8 cellular contexts compared by ENCODE assay signal in genomic region chr6:31829633-31830492, GRCh38. TPM values are rescaled to one million over a fixed set of nuclear protein-coding genes. Genes with fewer than 3 reads are reported as not detected.
DNase-seq lines count a peak whose midpoint lies in the region; ATAC-seq and TF ChIP-seq lines count a peak whose summit lies in the region.

No MANE protein-coding gene starts in this region.

- H3K36me3 ChIP-seq in A673 (ENCODE audit: insufficient read depth, low read length, poor library complexity, severe bottlenecking) (no peaks in the 10 kb centered on the region), GM06990 (ENCODE audit: control insufficient read depth, insufficient read depth, low read length) (no peaks in the 10 kb centered on the region)

- POLR2A ChIA-PET in A673 (lab: Charles Lee; ENCODE audit: low non-redundant PET) = interaction anchor here (0.5 kb wide), 1 partner anchor 164 kb away, joined by 4 read pairs; the partner anchor contains the start of gene CSNK2B

- H3K9me3 ChIP-seq in A673 (ENCODE audit: low read depth, low read length, poor library complexity, severe bottlenecking) = no peaks in the 10 kb centered on the region

- peaks cover 13% of the 10 kb centered on the region for H3K4me1 ChIP-seq in A673 (ENCODE audit: insufficient read depth, low read length, poor library complexity, severe bottlenecking)

- BruUV-seq in A673 (replicated peaks; lab: Mats Ljungman, UMichigan) = no TSS peak

- peak overlapping the region; percentile 86 for H3K27ac Mint-ChIP-seq in stimulated activated effector memory CD8-positive, alpha-beta T cell treated with anti-CD3 and anti-CD28 coated beads, Interleukin-12 subunit alpha, Interleukin-12 subunit beta, amount 100 ng/mL, for 72 hours

- peaks cover 33% of the 10 kb centered on the region for H3K4me1 Mint-ChIP-seq in stimulated activated effector memory CD8-positive, alpha-beta T cell treated with anti-CD3 and anti-CD28 coated beads, Interleukin-12 subunit alpha, Interleukin-12 subunit beta, amount 100 ng/mL, for 72 hours

- H3K27ac ChIP-seq in A673 (ENCODE audit: low read depth, low read length, poor library complexity, severe bottlenecking) = peak overlapping the region; percentile 28

- H3K9me3 Mint-ChIP-seq in stimulated activated effector memory CD8-positive, alpha-beta T cell treated with anti-CD3 and anti-CD28 coated beads, Interleukin-12 subunit alpha, Interleukin-12 subunit beta, amount 100 ng/mL, for 72 hours = no peaks in the 10 kb centered on the region

- peak; percentile 70 for TF ChIP-seq CTCF in A673 (conservative IDR thresholded peaks at IDR 0.05; ENCODE audit: low read depth, low read length)
- TF ChIP-seq CTCF in GM06990 (IDR thresholded peaks at IDR 0.05; ENCODE audit: insufficient read depth, low read length, poor library complexity, severe bottlenecking) = peak; percentile 21
- no peak for TF ChIP-seq CTCF in astrocyte of the cerebellum (IDR thresholded peaks at IDR 0.05; ENCODE audit: low read depth, low read length, missing control alignments)

- CTCF ChIA-PET in A673 (lab: Charles Lee) = interaction anchor here (0.7 to 1.7 kb wide), 5 partner anchors 15 to 280 kb away, joined by 3 to 15 read pairs (median 6); partner anchors contain the start of genes DDAH2, HSPA1A, HSPA1L and LSM2

- intact Hi-C loops in A673 (cut with micrococcal nuclease; ENCODE audit: unreplicated experiment) = loop anchor here (2.0 to 5.0 kb wide), 3 partner anchors 38 to 288 kb away; partner anchors contain the start of genes DDX39B and LY6G5C

- DNase-seq in A673 (ENCODE audit: low spot score) (peak; percentile 77), GM06990 (ENCODE audit: extremely low read depth, insufficient read length) (no peak), NCI-H526 (lab: John Stamatoyannopoulos, UW) (peak; percentile 35 to 61), astrocyte of the cerebellum (ENCODE audit: low read depth) (no peak), iris pigment epithelial cell (ENCODE audit: low read depth) (peak; percentile 51)
- DNase-seq in stimulated activated effector memory CD8-positive, alpha-beta T cell treated with anti-CD3 and anti-CD28 coated beads, Interleukin-12 subunit alpha, Interleukin-12 subunit beta, amount 100 ng/mL, for 72 hours (ENCODE audit: low spot score in 2 of 2) = no peak

- peaks cover 45% of the 10 kb centered on the region for H3K36me3 Mint-ChIP-seq in stimulated activated effector memory CD8-positive, alpha-beta T cell treated with anti-CD3 and anti-CD28 coated beads, Interleukin-12 subunit alpha, Interleukin-12 subunit beta, amount 100 ng/mL, for 72 hours

- in situ Hi-C loops in astrocyte of the cerebellum (cut with HindIII; ENCODE audit: low sequenced_read_pairs) = no loop called here

- no peak for ATAC-seq in stimulated activated effector memory CD8-positive, alpha-beta T cell treated with anti-CD3 and anti-CD28 coated beads, Interleukin-12 subunit alpha, Interleukin-12 subunit beta, amount 100 ng/mL, for 72 hours
- no peak for ATAC-seq in HG03469 (IDR thresholded peaks at IDR 0.05; ENCODE audit: unreplicated experiment)
- ATAC-seq in GM18909 (IDR thresholded peaks at IDR 0.05; ENCODE audit: poor library complexity, unreplicated experiment) = no peak

- H3K4me3 ChIP-seq in A673 (ENCODE audit: low read depth, low read length, poor library complexity, severe bottlenecking) (peak overlapping the region; percentile 66), GM06990 (replicated peaks; ENCODE audit: low read depth, low read length) (peak overlapping the region; percentile 77), astrocyte of the cerebellum (ENCODE audit: low read depth, low read length) (peak overlapping the region; percentile 56)

- peak overlapping the region; percentile 87 for H3K4me3 Mint-ChIP-seq in stimulated activated effector memory CD8-positive, alpha-beta T cell treated with anti-CD3 and anti-CD28 coated beads, Interleukin-12 subunit alpha, Interleukin-12 subunit beta, amount 100 ng/mL, for 72 hours

- no peaks in the 10 kb centered on the region for H3K27me3 ChIP-seq in A673 (replicated peaks; ENCODE audit: insufficient read depth, low read depth, low read length, poor library complexity)
- H3K27me3 ChIP-seq in GM06990 (replicated peaks; ENCODE audit: control insufficient read depth, insufficient read depth, low read length) = no peaks in the 10 kb centered on the region

RNA-seq across cellular contexts. Expression of gene HSPA1B, which starts 2.3 kb away (rescaled TPM):
- total RNA-seq in A673 (2021) = 116 and 131 TPM in 2 replicates

RNA-seq across cellular contexts. Expression of gene HSPA1A, which starts 14.5 kb away (rescaled TPM):
- total RNA-seq in A673 (2021) = 113 and 129 TPM in 2 replicates

RNA-seq across cellular contexts. Expression of gene HSPA1L, which starts 14.8 kb away (rescaled TPM):
- 1.1 and 1.4 TPM in 2 replicates for total RNA-seq in A673 (2021)

RNA-seq across cellular contexts. Expression of gene LSM2, which starts 23.1 kb away (rescaled TPM):
- total RNA-seq in A673 (2021) = 99.8 and 104 TPM in 2 replicates

RNA-seq across cellular contexts. Expression of gene NEU1, which starts 32.8 kb away (rescaled TPM):
- total RNA-seq in A673 (2021) = 28.5 and 34.3 TPM in 2 replicates

Comparison
In these comparisons a context has a peak if more than half of its experiments do, and no peak if none do; other contexts are left out.
1. DNase-seq: peak in A673 (single experiment), NCI-H526 (2 of 2) and iris pigment epithelial cell (single experiment); none in GM06990 (single experiment), astrocyte of the cerebellum (single experiment) and stimulated activated effector memory CD8-positive, alpha-beta T cell treated with anti-CD3 and anti-CD28 coated beads, Interleukin-12 subunit alpha, Interleukin-12 subunit beta, amount 100 ng/mL, for 72 hours (0 of 2).
2. Peak in every context shown above with its lines, with median percentiles within 50 percentile points of each other: H3K4me3 ChIP-seq.